8 cellular contexts compared by ENCODE assay signal in the genomic region with DNA sequence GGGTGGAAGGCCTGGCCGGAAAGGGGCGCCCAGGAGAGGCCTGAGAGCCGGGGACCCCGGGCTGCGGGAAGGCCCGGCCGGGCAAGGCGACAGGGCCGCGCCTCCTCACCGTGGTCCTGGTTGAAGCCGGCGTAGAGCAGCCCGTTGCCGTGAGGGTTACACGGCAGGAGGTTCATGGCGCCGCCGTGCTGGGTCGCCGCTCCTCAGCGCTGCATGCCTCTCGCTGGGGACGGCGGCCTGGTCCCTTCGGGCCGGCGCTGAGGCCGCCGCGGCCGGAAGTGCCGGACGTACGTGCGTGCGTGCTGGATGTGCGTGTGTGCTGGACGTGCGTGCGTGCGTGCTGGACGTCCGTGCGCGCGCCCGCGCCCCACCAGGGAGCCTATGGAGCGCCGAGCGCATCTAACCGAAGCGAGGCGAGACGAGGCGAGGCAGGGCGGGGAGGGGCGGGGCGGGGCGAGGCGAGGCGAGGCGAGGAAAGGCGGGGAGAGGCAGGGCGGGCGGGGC. TPM values are rescaled to one million over a fixed set of nuclear protein-coding genes. Genes with fewer than 3 reads are reported as not detected.
DNase-seq lines count a peak whose midpoint lies in the region; TF ChIP-seq lines count a peak whose summit lies in the region.

Gene WDR45B, minus strand, starts transcription at position 280 of the 504 bp plus-strand sequence. Its CDS starts 104 bp downstream, at position 176.

- H3K79me2 ChIP-seq in SK-N-SH (ENCODE audit: insufficient read depth), result peaks cover 50% of the 10 kb centered on the region

- no peaks in the 10 kb centered on the region for H3K9me3 Mint-ChIP-seq in HFFc6

- H3K36me3 ChIP-seq in SK-N-SH (replicated peaks in 1 of 2; ENCODE audit: control insufficient read depth in 1 of 2, insufficient read depth in 2 of 2, low read length in 1 of 2), result peaks cover 13 to 20% of the 10 kb centered on the region in 2 experiments

- H3K4me1 Mint-ChIP-seq in HFFc6 (ENCODE audit: low read depth), result peaks cover 20% of the 10 kb centered on the region

- H3K27ac Mint-ChIP-seq in HFFc6, result peak within 1 kb of the TSS; percentile 77

- H3K4me2 ChIP-seq in SK-N-SH, result peak within 1 kb of the TSS; percentile 95

- H3K4me3 Mint-ChIP-seq in HFFc6, result peak within 1 kb of the TSS; percentile 87

- H3K27me3 Mint-ChIP-seq in HFFc6 (ENCODE audit: insufficient read depth), result no peaks in the 10 kb centered on the region; the same call in none of the 2 replicates

- no peak for TF ChIP-seq EP300 in SK-N-SH (IDR thresholded peaks at IDR 0.05; ENCODE audit: borderline replicate concordance in 1 of 2, low read depth in 1 of 2, low read length in 1 of 2)

- no peak for TF ChIP-seq CTCF in HFFc6 (IDR thresholded peaks at IDR 0.05)
- TF ChIP-seq CTCF in SK-N-SH (IDR thresholded peaks at IDR 0.05), result no peak

- POLR2A ChIA-PET in SK-N-SH (lab: Yijun Ruan, JAX), result no interaction called here

- peak within 1 kb of the TSS; percentile 66; the same call in 1 of the 2 replicates for H2AFZ ChIP-seq in SK-N-SH (ENCODE audit: low read depth)

- H3K9me3 ChIP-seq in SK-N-SH, result no peaks in the 10 kb centered on the region

- CTCF ChIA-PET in SK-N-SH (lab: Yijun Ruan, JAX), result interaction anchor here (0.6 kb wide), 1 partner anchor 66 kb away, joined by 4 read pairs; no protein-coding TSS in a partner anchor

- H4K20me1 ChIP-seq in SK-N-SH (ENCODE audit: insufficient read depth), result peaks cover 45% of the 10 kb centered on the region

- H3F3A ChIP-seq in SK-N-SH (replicated peaks; ENCODE audit: insufficient read depth), result peaks cover 14% of the 10 kb centered on the region

- peaks cover 10 to 12% of the 10 kb centered on the region in 2 experiments; a peak in 3 of 4 replicates for H3K4me1 ChIP-seq in SK-N-SH (ENCODE audit: control insufficient read depth in 1 of 2, insufficient read depth in 2 of 2, low read depth in 1 of 2, low read length in 1 of 2)

- no peaks in the 10 kb centered on the region for H3K9me2 ChIP-seq in SK-N-SH

- DNase-seq in GF-D8 (lab: John Stamatoyannopoulos, UW) (peak; percentile 83), HFFc6 (peak; percentile 95), NCI-H1048 (lab: John Stamatoyannopoulos, UW) (peak; percentile 90), SK-N-SH (peak; percentile 100), globus pallidus (ENCODE audit: low spot score) (peak; percentile 97), nucleus accumbens (lab: John Stamatoyannopoulos, UW) (peak in 55 of 56 donors; percentile 53 to 98 (median 93)), superior temporal gyrus (ENCODE audit: extremely low spot score) (peak; percentile 93)
- DNase-seq in activated naive CD4-positive, alpha-beta T cell treated with anti-CD3 and anti-CD28 coated beads, Interleukin-2, amount 50 U/mL, for 16 hours, result peak; percentile 90

- no peak for TF ChIP-seq RAD21 in SK-N-SH (IDR thresholded peaks at IDR 0.05; ENCODE audit: low read length)

- WGBS in SK-N-SH (ENCODE audit: low lambda C conversion rate), result 2% methylated on average over 47 of the region's 67 CpGs

- peak within 1 kb of the TSS; percentile 83 to 97 for H3K4me3 ChIP-seq in SK-N-SH (ENCODE audit: low read depth in 2 of 2, low read length in 1 of 2)

- peak within 1 kb of the TSS; percentile 90 to 96 for H3K27ac ChIP-seq in SK-N-SH (ENCODE audit: low read depth in 2 of 2, low read length in 1 of 2)

- H3K9ac ChIP-seq in SK-N-SH, result peak within 1 kb of the TSS; percentile 97

- no peaks in the 10 kb centered on the region; the same call in 1 of the 2 replicates for H3K36me3 Mint-ChIP-seq in HFFc6 (ENCODE audit: low read depth)

- H3K27me3 ChIP-seq in SK-N-SH (ENCODE audit: insufficient read depth), result no peaks in the 10 kb centered on the region

TF ChIP-seq in SK-N-SH, 30 proteins besides CTCF, POLR2A, EP300 and RAD21 (continues in another document):
- no peak for TF ChIP-seq ZBTB33 (IDR thresholded peaks at IDR 0.05; ENCODE audit: borderline replicate concordance, low read depth)
- TF ChIP-seq USF1 (IDR thresholded peaks at IDR 0.05; ENCODE audit: borderline replicate concordance, low read depth), result no peak; the same call in 1 of the 2 replicates
- TF ChIP-seq FOSL2 (IDR thresholded peaks at IDR 0.05; ENCODE audit: borderline replicate concordance, low read depth), result no peak
- TF ChIP-seq RFX5 (IDR thresholded peaks at IDR 0.05; ENCODE audit: low read length), result no peak
- peak; percentile 87; the same call in 1 of the 2 replicates for TF ChIP-seq TAF1 (IDR thresholded peaks at IDR 0.05; ENCODE audit: borderline replicate concordance, low read depth, low read length)
- TF ChIP-seq, protein P1, sequence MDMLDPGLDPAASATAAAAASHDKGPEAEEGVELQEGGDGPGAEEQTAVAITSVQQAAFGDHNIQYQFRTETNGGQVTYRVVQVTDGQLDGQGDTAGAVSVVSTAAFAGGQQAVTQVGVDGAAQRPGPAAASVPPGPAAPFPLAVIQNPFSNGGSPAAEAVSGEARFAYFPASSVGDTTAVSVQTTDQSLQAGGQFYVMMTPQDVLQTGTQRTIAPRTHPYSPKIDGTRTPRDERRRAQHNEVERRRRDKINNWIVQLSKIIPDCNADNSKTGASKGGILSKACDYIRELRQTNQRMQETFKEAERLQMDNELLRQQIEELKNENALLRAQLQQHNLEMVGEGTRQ (IDR thresholded peaks at IDR 0.05; ENCODE audit: borderline replicate concordance, low read depth, low read length), result 0 out of 2 replicates have a peak, but pooled peaks have one; percentile 16
- TF ChIP-seq NRF1 (IDR thresholded peaks at IDR 0.05; ENCODE audit: low read depth, low read length), result peak; percentile 60
- TF ChIP-seq FOXM1 (IDR thresholded peaks at IDR 0.05; ENCODE audit: low read depth), result no peak
- TF ChIP-seq POLR2AphosphoS5 (IDR thresholded peaks at IDR 0.05; ENCODE audit: low read depth, low read length), result peak; percentile 97
- peak; percentile 77 for TF ChIP-seq GABPA (IDR thresholded peaks at IDR 0.05; ENCODE audit: low read depth)
- TF ChIP-seq MAX (IDR thresholded peaks at IDR 0.05; ENCODE audit: low read depth), result peak; percentile 60; the same call in 1 of the 2 replicates
- 0 out of 2 replicates have a peak, but pooled peaks have one; percentile 24 for TF ChIP-seq REST (IDR thresholded peaks at IDR 0.05; ENCODE audit: low read depth, low read length)
- no peak for TF ChIP-seq MEF2A (IDR thresholded peaks at IDR 0.05; ENCODE audit: borderline replicate concordance, low read depth)
- no peak for TF ChIP-seq JUND (IDR thresholded peaks at IDR 0.05)
- TF ChIP-seq RXRA (IDR thresholded peaks at IDR 0.05; ENCODE audit: borderline replicate concordance, low read depth), result no peak
- no peak for TF ChIP-seq NFIC (IDR thresholded peaks at IDR 0.05; ENCODE audit: borderline replicate concordance)
- TF ChIP-seq GATA2 (CRISPR knock-in tag; IDR thresholded peaks at IDR 0.05), result no peak

RNA-seq across cellular contexts. Expression of gene WDR45B, which starts in this region (rescaled TPM):
- 10 to 100 TPM; 60.6 to 73.5 (median 66.3) TPM for total RNA-seq in HFFc6 (2021; fragmentation: NEBNext Ultra II Directional; extraction: Animal tissue kit (Norgen Biotek cat#: 25700))
- polyA plus RNA-seq in SK-N-SH (2012; rRNA removed), result 171 and 191 TPM in 2 replicates
- polyA plus RNA-seq in SK-N-SH (2012; cell fraction: cytosol; rRNA removed), result 142 and 159 TPM in 2 replicates
- 164 and 253 TPM in 2 replicates for polyA plus RNA-seq in SK-N-SH (2012; cell fraction: nucleus; rRNA removed)

Comparison
In these comparisons a context has a peak if more than half of its experiments do, and no peak if none do; other contexts are left out.
1. Peak in every context shown above with its lines: DNase-seq, H3K4me3 ChIP-seq and H3K27ac ChIP-seq.